ENCODE assay signal across 23 cellular contexts in genomic region chr17:12729086-12729485, GRCh38.
A peak's percentile ranks its signal among the peaks of the same experiment; 100 is the strongest.
DNase-seq lines count a peak whose midpoint lies in the region; ATAC-seq and TF ChIP-seq lines count a peak whose summit lies in the region.
"Had no signal": no experiment of that assay in that cellular context is flagged by ENCODE, and none has a peak within 500 bp of the region (broad histone marks: within the 10 kb centered on the region; RNA-seq: fewer than 3 reads in every experiment).

No MANE protein-coding gene starts in this region.

- no peak for TF ChIP-seq EP300 in gastroesophageal sphincter (IDR thresholded peaks at IDR 0.05)

- TF ChIP-seq POLR2A in heart left ventricle (IDR thresholded peaks at IDR 0.05) (no peak), gastroesophageal sphincter (IDR thresholded peaks at IDR 0.05) (no peak), vagina (IDR thresholded peaks at IDR 0.05) (no peak)

- TF ChIP-seq CTCF in heart left ventricle (IDR thresholded peaks at IDR 0.05) (no peak), cardiac fibroblast (IDR thresholded peaks at IDR 0.05; ENCODE audit: low read depth, low read length) (no peak), gastroesophageal sphincter (IDR thresholded peaks at IDR 0.05) (no peak), vagina (IDR thresholded peaks at IDR 0.05) (no peak)

- H3K36me3 ChIP-seq in heart left ventricle = peaks cover 0 to 17% (median 0%) of the 10 kb centered on the region in 9 donors
- peaks cover 0 to 13% of the 10 kb centered on the region in 2 donors for H3K36me3 ChIP-seq in gastroesophageal sphincter
- no peaks in the 10 kb centered on the region for H3K36me3 ChIP-seq in vagina
- H3K36me3 ChIP-seq: upper lobe of right lung, WERI-Rb-1 had no signal

- intact Hi-C loops in heart left ventricle (cut with DNase I) (no loop called here), Right ventricle myocardium inferior (cut with DNase I) (no loop called here), vagina (cut with DNase I) (no loop called here)

- H3K27ac ChIP-seq in heart left ventricle = peak overlapping the region in 8 of 12 donors; percentile 78 to 91 (median 82)
- peak overlapping the region in 3 of 4 donors; percentile 52 to 78 (median 74) for H3K27ac ChIP-seq in gastroesophageal sphincter
- no peak overlapping the region for H3K27ac ChIP-seq in vagina
- H3K27ac ChIP-seq: A549, psoas muscle, skin epidermis, upper lobe of right lung, WERI-Rb-1 had no signal

- WGBS in heart left ventricle, 4 donors = 58 to 82% (median 74%) methylated on average over 5 of the region's 5 CpGs
- WGBS in gastroesophageal sphincter (ENCODE audit: low coverage in 1 of 2), 2 donors = 91% methylated on average over 5 of the region's 5 CpGs

- H3K9me3 ChIP-seq in heart left ventricle (no peaks in the 10 kb centered on the region), gastroesophageal sphincter (no peaks in the 10 kb centered on the region), vagina (no peaks in the 10 kb centered on the region)
- H3K9me3 ChIP-seq: A549, psoas muscle, upper lobe of right lung had no signal

- H3K4me1 ChIP-seq in heart left ventricle = peaks cover 0 to 46% (median 13%) of the 10 kb centered on the region in 12 donors
- H3K4me1 ChIP-seq in gastroesophageal sphincter = peaks cover 6 to 35% (median 6%) of the 10 kb centered on the region in 3 donors
- H3K4me1 ChIP-seq in vagina = peaks cover 9% of the 10 kb centered on the region
- H3K4me1 ChIP-seq: psoas muscle had no signal

- ATAC-seq in heart left ventricle (no peak), Right ventricle myocardium inferior (no peak), gastroesophageal sphincter (no peak), HG03025 (IDR thresholded peaks at IDR 0.05; ENCODE audit: low FRiP score, unreplicated experiment) (no peak)
- ATAC-seq: A549; effector memory CD8-positive, alpha-beta T cell; psoas muscle; upper lobe of right lung had no signal

- in situ Hi-C loops in ACHN (cut with HindIII; ENCODE audit: low pct_ligation_motif_present, low pct_unique_long_range_greater_than_20kb, low sequenced_read_pairs) = no loop called here

- H3K27me3 ChIP-seq in heart left ventricle (no peaks in the 10 kb centered on the region), gastroesophageal sphincter (no peaks in the 10 kb centered on the region), vagina (no peaks in the 10 kb centered on the region)
- H3K27me3 ChIP-seq: upper lobe of right lung had no signal

- DNase-seq in heart left ventricle = no peak
- DNase-seq in Right ventricle myocardium inferior (ENCODE audit: missing footprints) = no peak
- DNase-seq in cardiac fibroblast (ENCODE audit: low read depth in 2 of 2) = peak; percentile 53 to 65
- DNase-seq in vagina (ENCODE audit: extremely low spot score in 2 of 2) = peak; percentile 20 to 61
- no peak for DNase-seq in ACHN
- DNase-seq in NCI-H1105 (lab: John Stamatoyannopoulos, UW) = no peak
- DNase-seq: activated CD4-positive, alpha-beta T cell treated with anti-CD3 and anti-CD28 coated beads, Interleukin-2, amount 50 U/mL, for 1 hour; DND-41; effector memory CD8-positive, alpha-beta T cell; H7; Karpas-422; kidney glomerular epithelial cell; NCI-H1048; NCI-H1930; NCI-H748 treated with DMSO at 0.1 percent for 48 hours; psoas muscle; RPMI8226; upper lobe of right lung; WERI-Rb-1 had no signal

- H3K4me3 ChIP-seq in heart left ventricle (no peak overlapping the region), cardiac fibroblast (replicated peaks in 1 of 2; ENCODE audit: low read depth in 2 of 2, low read length in 2 of 2) (no peak overlapping the region), gastroesophageal sphincter (no peak overlapping the region), vagina (no peak overlapping the region)
- H3K4me3 ChIP-seq: A549, psoas muscle, skin epidermis, upper lobe of right lung had no signal

Comparison
In these comparisons a context has a peak if more than half of its experiments do, and no peak if none do; other contexts are left out.
1. DNase-seq: peak in cardiac fibroblast (2 of 2) and vagina (2 of 2); none in heart left ventricle (0 of 5), Right ventricle myocardium inferior (single experiment), ACHN (single experiment) and NCI-H1105 (single experiment).